ENCODE assay signal across 1 cellular context in the genomic region with DNA sequence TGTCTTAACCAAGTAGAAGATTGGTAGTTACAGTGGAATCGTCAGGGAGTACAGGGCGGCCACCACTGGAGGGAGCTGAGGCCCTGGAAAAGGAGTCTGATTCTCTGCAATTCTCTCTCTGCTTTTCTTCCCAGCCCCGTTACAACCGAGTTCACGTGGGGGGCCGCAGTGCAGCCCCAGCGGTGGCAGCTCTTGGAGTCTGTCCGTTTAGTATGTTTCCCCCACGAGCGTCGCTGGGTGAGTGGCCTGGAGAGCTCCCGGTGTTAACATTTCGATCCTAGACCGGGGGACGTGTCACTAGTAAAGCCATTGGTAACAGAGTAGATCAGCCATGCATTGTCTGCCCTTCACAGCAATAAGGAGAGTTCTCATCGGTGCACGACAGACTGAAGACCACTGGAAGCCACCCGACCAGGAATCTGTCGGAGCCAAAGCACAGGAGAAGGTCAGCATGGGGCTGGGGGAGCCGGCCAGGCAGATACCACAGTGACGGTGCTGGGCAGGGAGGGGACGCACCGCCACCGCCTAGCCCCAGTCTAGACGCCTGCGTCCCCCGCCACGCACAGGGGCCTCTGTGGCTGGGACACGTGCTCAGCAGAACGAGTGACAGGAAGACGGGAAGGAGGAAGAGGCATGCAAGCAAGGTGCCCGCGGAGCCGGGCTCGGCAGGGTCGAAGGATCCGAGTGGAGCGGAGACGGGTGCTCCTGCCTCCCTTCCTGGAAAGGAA.
TF ChIP-seq lines count a peak whose summit lies in the region.

No MANE protein-coding gene starts in this region.

TF ChIP-seq in HepG2, 621 proteins besides CTCF, POLR2A, EP300 and RAD21 (continued from another document and continues in another):
- TF ChIP-seq ZBTB8A (CRISPR knock-in tag; IDR thresholded peaks at IDR 0.05; ENCODE audit: borderline replicate concordance, low read depth): no peak
- TF ChIP-seq KDM4B (CRISPR knock-in tag; IDR thresholded peaks at IDR 0.05): no peak
- no peak for TF ChIP-seq ZNF468 (CRISPR knock-in tag; IDR thresholded peaks at IDR 0.05)
- no peak for TF ChIP-seq ZNF709 (CRISPR knock-in tag; IDR thresholded peaks at IDR 0.05)
- no peak for TF ChIP-seq ZNF12 (CRISPR knock-in tag; IDR thresholded peaks at IDR 0.05)
- no peak for TF ChIP-seq NFIB (CRISPR knock-in tag; IDR thresholded peaks at IDR 0.05; ENCODE audit: borderline replicate concordance)
- no peak for TF ChIP-seq EED (CRISPR knock-in tag; IDR thresholded peaks at IDR 0.05)
- TF ChIP-seq STAT5B (CRISPR knock-in tag; IDR thresholded peaks at IDR 0.05): no peak
- no peak for TF ChIP-seq ZNF180 (CRISPR knock-in tag; IDR thresholded peaks at IDR 0.05; ENCODE audit: borderline replicate concordance, low read depth)
- TF ChIP-seq, protein P1, sequence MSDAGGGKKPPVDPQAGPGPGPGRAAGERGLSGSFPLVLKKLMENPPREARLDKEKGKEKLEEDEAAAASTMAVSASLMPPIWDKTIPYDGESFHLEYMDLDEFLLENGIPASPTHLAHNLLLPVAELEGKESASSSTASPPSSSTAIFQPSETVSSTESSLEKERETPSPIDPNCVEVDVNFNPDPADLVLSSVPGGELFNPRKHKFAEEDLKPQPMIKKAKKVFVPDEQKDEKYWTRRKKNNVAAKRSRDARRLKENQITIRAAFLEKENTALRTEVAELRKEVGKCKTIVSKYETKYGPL (CRISPR knock-in tag; IDR thresholded peaks at IDR 0.05): no peak
- TF ChIP-seq ZNF367 (CRISPR knock-in tag; IDR thresholded peaks at IDR 0.05; ENCODE audit: borderline replicate concordance): no peak
- TF ChIP-seq ZNF703 (CRISPR knock-in tag; IDR thresholded peaks at IDR 0.05; ENCODE audit: borderline replicate concordance): no peak
- no peak for TF ChIP-seq FOXA1 (IDR thresholded peaks at IDR 0.05)
- TF ChIP-seq FOXA1 (CRISPR knock-in tag; IDR thresholded peaks at IDR 0.05): no peak
- TF ChIP-seq TERF1 (CRISPR knock-in tag; IDR thresholded peaks at IDR 0.05): no peak
- no peak for TF ChIP-seq THAP11 (CRISPR knock-in tag; IDR thresholded peaks at IDR 0.05)
- TF ChIP-seq ZNF274 (CRISPR knock-in tag; IDR thresholded peaks at IDR 0.05): no peak
- TF ChIP-seq, protein P2, sequence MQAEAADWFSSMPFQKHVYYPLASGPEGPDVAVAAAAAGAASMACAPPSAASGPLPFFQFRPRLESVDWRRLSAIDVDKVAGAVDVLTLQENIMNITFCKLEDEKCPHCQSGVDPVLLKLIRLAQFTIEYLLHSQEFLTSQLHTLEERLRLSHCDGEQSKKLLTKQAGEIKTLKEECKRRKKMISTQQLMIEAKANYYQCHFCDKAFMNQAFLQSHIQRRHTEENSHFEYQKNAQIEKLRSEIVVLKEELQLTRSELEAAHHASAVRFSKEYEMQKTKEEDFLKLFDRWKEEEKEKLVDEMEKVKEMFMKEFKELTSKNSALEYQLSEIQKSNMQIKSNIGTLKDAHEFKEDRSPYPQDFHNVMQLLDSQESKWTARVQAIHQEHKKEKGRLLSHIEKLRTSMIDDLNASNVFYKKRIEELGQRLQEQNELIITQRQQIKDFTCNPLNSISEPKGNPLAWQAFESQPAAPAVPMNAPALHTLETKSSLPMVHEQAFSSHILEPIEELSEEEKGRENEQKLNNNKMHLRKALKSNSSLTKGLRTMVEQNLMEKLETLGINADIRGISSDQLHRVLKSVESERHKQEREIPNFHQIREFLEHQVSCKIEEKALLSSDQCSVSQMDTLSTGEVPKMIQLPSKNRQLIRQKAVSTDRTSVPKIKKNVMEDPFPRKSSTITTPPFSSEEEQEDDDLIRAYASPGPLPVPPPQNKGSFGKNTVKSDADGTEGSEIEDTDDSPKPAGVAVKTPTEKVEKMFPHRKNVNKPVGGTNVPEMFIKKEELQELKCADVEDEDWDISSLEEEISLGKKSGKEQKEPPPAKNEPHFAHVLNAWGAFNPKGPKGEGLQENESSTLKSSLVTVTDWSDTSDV (CRISPR knock-in tag; IDR thresholded peaks at IDR 0.05): no peak
- TF ChIP-seq SOX6 (IDR thresholded peaks at IDR 0.05): no peak
- no peak for TF ChIP-seq SOX6 (CRISPR knock-in tag; IDR thresholded peaks at IDR 0.05)
- no peak for TF ChIP-seq ATRX (CRISPR knock-in tag; IDR thresholded peaks at IDR 0.05; ENCODE audit: borderline replicate concordance)
- no peak for TF ChIP-seq NONO (IDR thresholded peaks at IDR 0.05)
- no peak for TF ChIP-seq NONO (CRISPR knock-in tag; conservative IDR thresholded peaks at IDR 0.05)
- TF ChIP-seq DNMT1 (CRISPR knock-in tag; IDR thresholded peaks at IDR 0.05): no peak
- TF ChIP-seq PHB2 (IDR thresholded peaks at IDR 0.05; ENCODE audit: partially characterized antibody): no peak
- no peak for TF ChIP-seq RERE (CRISPR knock-in tag; IDR thresholded peaks at IDR 0.05; ENCODE audit: low read depth)
- no peak for TF ChIP-seq ZNF20 (CRISPR knock-in tag; IDR thresholded peaks at IDR 0.05)
- TF ChIP-seq ZC3H4 (CRISPR knock-in tag; IDR thresholded peaks at IDR 0.05; ENCODE audit: borderline replicate concordance): no peak
- no peak for TF ChIP-seq ZFP82 (CRISPR knock-in tag; IDR thresholded peaks at IDR 0.05; ENCODE audit: borderline replicate concordance)
- no peak for TF ChIP-seq HOXA9 (CRISPR knock-in tag; IDR thresholded peaks at IDR 0.05; ENCODE audit: borderline replicate concordance)
- TF ChIP-seq ZNF335 (CRISPR knock-in tag; IDR thresholded peaks at IDR 0.05): 0 out of 2 replicates have a peak, but pooled peaks have one; percentile 14
- no peak for TF ChIP-seq ZBTB3 (CRISPR knock-in tag; IDR thresholded peaks at IDR 0.05; ENCODE audit: borderline replicate concordance, low read depth)
- TF ChIP-seq HOXA7 (CRISPR knock-in tag; IDR thresholded peaks at IDR 0.05): no peak; the same call in 1 of the 2 replicates
- TF ChIP-seq SAP130 (CRISPR knock-in tag; IDR thresholded peaks at IDR 0.05; ENCODE audit: low read depth): no peak
- no peak for TF ChIP-seq ZNF329 (CRISPR knock-in tag; IDR thresholded peaks at IDR 0.05; ENCODE audit: low read depth)
- peak; percentile 28 for TF ChIP-seq AGO2 (optimal IDR thresholded peaks at IDR 0.05; ENCODE audit: low read depth, low read length)
- TF ChIP-seq MTA1 (CRISPR knock-in tag; IDR thresholded peaks at IDR 0.05; ENCODE audit: borderline replicate concordance): no peak
- no peak for TF ChIP-seq DR1 (CRISPR knock-in tag; IDR thresholded peaks at IDR 0.05)
- no peak for TF ChIP-seq SRSF9 (IDR thresholded peaks at IDR 0.05; ENCODE audit: borderline replicate concordance, insufficient read depth, low read depth, low read length, poor library complexity, severe bottlenecking)
- no peak for TF ChIP-seq BORCS8-MEF2B (CRISPR knock-in tag; IDR thresholded peaks at IDR 0.05)
- no peak for TF ChIP-seq ZSCAN22 (CRISPR knock-in tag; IDR thresholded peaks at IDR 0.05)
- TF ChIP-seq ZNF7 (CRISPR knock-in tag; IDR thresholded peaks at IDR 0.05): no peak
- no peak for TF ChIP-seq U2AF2 (IDR thresholded peaks at IDR 0.05; ENCODE audit: low read depth, low read length)
- TF ChIP-seq, protein P3, sequence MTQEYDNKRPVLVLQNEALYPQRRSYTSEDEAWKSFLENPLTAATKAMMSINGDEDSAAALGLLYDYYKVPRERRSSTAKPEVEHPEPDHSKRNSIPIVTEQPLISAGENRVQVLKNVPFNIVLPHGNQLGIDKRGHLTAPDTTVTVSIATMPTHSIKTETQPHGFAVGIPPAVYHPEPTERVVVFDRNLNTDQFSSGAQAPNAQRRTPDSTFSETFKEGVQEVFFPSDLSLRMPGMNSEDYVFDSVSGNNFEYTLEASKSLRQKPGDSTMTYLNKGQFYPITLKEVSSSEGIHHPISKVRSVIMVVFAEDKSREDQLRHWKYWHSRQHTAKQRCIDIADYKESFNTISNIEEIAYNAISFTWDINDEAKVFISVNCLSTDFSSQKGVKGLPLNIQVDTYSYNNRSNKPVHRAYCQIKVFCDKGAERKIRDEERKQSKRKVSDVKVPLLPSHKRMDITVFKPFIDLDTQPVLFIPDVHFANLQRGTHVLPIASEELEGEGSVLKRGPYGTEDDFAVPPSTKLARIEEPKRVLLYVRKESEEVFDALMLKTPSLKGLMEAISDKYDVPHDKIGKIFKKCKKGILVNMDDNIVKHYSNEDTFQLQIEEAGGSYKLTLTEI (CRISPR knock-in tag; conservative IDR thresholded peaks at IDR 0.05): no peak
- TF ChIP-seq RBM22 (optimal IDR thresholded peaks at IDR 0.05; ENCODE audit: low read length): peak; percentile 76
- TF ChIP-seq ZKSCAN1 (IDR thresholded peaks at IDR 0.05; ENCODE audit: low read length): no peak
- TF ChIP-seq, protein P4, sequence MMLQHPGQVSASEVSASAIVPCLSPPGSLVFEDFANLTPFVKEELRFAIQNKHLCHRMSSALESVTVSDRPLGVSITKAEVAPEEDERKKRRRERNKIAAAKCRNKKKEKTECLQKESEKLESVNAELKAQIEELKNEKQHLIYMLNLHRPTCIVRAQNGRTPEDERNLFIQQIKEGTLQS (CRISPR knock-in tag; IDR thresholded peaks at IDR 0.05): no peak
- TF ChIP-seq CREBL2 (CRISPR knock-in tag; IDR thresholded peaks at IDR 0.05; ENCODE audit: borderline replicate concordance): no peak
- no peak for TF ChIP-seq NFYC (CRISPR knock-in tag; IDR thresholded peaks at IDR 0.05)
- TF ChIP-seq, protein P5, sequence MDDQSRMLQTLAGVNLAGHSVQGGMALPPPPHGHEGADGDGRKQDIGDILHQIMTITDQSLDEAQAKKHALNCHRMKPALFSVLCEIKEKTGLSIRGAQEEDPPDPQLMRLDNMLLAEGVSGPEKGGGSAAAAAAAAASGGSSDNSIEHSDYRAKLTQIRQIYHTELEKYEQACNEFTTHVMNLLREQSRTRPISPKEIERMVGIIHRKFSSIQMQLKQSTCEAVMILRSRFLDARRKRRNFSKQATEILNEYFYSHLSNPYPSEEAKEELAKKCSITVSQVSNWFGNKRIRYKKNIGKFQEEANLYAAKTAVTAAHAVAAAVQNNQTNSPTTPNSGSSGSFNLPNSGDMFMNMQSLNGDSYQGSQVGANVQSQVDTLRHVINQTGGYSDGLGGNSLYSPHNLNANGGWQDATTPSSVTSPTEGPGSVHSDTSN (CRISPR knock-in tag; IDR thresholded peaks at IDR 0.05; ENCODE audit: borderline replicate concordance): no peak
- no peak for TF ChIP-seq RFXAP (CRISPR knock-in tag; IDR thresholded peaks at IDR 0.05; ENCODE audit: borderline replicate concordance)
- no peak for TF ChIP-seq ZNF83 (CRISPR knock-in tag; IDR thresholded peaks at IDR 0.05; ENCODE audit: borderline replicate concordance)
- no peak for TF ChIP-seq HMGA1 (CRISPR knock-in tag; conservative IDR thresholded peaks at IDR 0.05)
- no peak for TF ChIP-seq ZNF496 (CRISPR knock-in tag; IDR thresholded peaks at IDR 0.05; ENCODE audit: insufficient replicate concordance)
- TF ChIP-seq RXRA (CRISPR knock-in tag; IDR thresholded peaks at IDR 0.05): no peak
- no peak for TF ChIP-seq ZNF292 (CRISPR knock-in tag; IDR thresholded peaks at IDR 0.05; ENCODE audit: borderline replicate concordance, low read depth)
- 0 out of 2 replicates have a peak, but pooled peaks have one; percentile 87 for TF ChIP-seq FIP1L1 (IDR thresholded peaks at IDR 0.05; ENCODE audit: borderline replicate concordance, insufficient read depth, low read depth, low read length)
- TF ChIP-seq ZNF207 (IDR thresholded peaks at IDR 0.05; ENCODE audit: borderline replicate concordance): no peak
- TF ChIP-seq HES4 (CRISPR knock-in tag; IDR thresholded peaks at IDR 0.05; ENCODE audit: borderline replicate concordance): no peak
- no peak for TF ChIP-seq ZNF546 (CRISPR knock-in tag; conservative IDR thresholded peaks at IDR 0.05)
